Comparison of ENCODE assay signal across 1 cellular context in genomic region chr17:7555320-7555948, GRCh38.
TF ChIP-seq lines count a peak whose summit lies in the region.

No MANE protein-coding gene starts in this region.

TF ChIP-seq in HepG2, 621 proteins besides CTCF, POLR2A, EP300 and RAD21:
- TF ChIP-seq KDM5B (CRISPR knock-in tag; IDR thresholded peaks at IDR 0.05; ENCODE audit: borderline replicate concordance) = no peak
- TF ChIP-seq, protein P1, sequence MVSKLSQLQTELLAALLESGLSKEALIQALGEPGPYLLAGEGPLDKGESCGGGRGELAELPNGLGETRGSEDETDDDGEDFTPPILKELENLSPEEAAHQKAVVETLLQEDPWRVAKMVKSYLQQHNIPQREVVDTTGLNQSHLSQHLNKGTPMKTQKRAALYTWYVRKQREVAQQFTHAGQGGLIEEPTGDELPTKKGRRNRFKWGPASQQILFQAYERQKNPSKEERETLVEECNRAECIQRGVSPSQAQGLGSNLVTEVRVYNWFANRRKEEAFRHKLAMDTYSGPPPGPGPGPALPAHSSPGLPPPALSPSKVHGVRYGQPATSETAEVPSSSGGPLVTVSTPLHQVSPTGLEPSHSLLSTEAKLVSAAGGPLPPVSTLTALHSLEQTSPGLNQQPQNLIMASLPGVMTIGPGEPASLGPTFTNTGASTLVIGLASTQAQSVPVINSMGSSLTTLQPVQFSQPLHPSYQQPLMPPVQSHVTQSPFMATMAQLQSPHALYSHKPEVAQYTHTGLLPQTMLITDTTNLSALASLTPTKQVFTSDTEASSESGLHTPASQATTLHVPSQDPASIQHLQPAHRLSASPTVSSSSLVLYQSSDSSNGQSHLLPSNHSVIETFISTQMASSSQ (IDR thresholded peaks at IDR 0.05; ENCODE audit: low read depth) = no peak
- TF ChIP-seq, protein P1 (CRISPR knock-in tag; IDR thresholded peaks at IDR 0.05; ENCODE audit: borderline replicate concordance) = no peak
- no peak for TF ChIP-seq POLR2AphosphoS2 (IDR thresholded peaks at IDR 0.05; ENCODE audit: low read depth, low read length)
- TF ChIP-seq ZC3H4 (CRISPR knock-in tag; IDR thresholded peaks at IDR 0.05; ENCODE audit: borderline replicate concordance) = no peak
- no peak for TF ChIP-seq ZNF431 (CRISPR knock-in tag; IDR thresholded peaks at IDR 0.05; ENCODE audit: borderline replicate concordance, low read depth)
- TF ChIP-seq NONO (IDR thresholded peaks at IDR 0.05) = no peak
- no peak for TF ChIP-seq NONO (CRISPR knock-in tag; conservative IDR thresholded peaks at IDR 0.05)
- TF ChIP-seq, protein P2, sequence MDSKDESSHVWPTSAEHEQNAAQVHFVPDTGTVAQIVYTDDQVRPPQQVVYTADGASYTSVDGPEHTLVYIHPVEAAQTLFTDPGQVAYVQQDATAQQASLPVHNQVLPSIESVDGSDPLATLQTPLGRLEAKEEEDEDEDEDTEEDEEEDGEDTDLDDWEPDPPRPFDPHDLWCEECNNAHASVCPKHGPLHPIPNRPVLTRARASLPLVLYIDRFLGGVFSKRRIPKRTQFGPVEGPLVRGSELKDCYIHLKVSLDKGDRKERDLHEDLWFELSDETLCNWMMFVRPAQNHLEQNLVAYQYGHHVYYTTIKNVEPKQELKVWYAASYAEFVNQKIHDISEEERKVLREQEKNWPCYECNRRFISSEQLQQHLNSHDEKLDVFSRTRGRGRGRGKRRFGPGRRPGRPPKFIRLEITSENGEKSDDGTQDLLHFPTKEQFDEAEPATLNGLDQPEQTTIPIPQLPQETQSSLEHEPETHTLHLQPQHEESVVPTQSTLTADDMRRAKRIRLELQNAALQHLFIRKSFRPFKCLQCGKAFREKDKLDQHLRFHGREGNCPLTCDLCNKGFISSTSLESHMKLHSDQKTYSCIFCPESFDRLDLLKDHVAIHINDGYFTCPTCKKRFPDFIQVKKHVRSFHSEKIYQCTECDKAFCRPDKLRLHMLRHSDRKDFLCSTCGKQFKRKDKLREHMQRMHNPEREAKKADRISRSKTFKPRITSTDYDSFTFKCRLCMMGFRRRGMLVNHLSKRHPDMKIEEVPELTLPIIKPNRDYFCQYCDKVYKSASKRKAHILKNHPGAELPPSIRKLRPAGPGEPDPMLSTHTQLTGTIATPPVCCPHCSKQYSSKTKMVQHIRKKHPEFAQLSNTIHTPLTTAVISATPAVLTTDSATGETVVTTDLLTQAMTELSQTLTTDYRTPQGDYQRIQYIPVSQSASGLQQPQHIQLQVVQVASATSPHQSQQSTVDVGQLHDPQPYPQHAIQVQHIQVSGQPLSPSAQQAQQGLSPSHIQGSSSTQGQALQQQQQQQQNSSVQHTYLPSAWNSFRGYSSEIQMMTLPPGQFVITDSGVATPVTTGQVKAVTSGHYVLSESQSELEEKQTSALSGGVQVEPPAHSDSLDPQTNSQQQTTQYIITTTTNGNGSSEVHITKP (CRISPR knock-in tag; IDR thresholded peaks at IDR 0.05; ENCODE audit: low read depth) = no peak
- no peak for TF ChIP-seq MTF1 (CRISPR knock-in tag; IDR thresholded peaks at IDR 0.05)
- TF ChIP-seq, protein P3, sequence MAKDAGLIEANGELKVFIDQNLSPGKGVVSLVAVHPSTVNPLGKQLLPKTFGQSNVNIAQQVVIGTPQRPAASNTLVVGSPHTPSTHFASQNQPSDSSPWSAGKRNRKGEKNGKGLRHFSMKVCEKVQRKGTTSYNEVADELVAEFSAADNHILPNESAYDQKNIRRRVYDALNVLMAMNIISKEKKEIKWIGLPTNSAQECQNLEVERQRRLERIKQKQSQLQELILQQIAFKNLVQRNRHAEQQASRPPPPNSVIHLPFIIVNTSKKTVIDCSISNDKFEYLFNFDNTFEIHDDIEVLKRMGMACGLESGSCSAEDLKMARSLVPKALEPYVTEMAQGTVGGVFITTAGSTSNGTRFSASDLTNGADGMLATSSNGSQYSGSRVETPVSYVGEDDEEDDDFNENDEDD (CRISPR knock-in tag; IDR thresholded peaks at IDR 0.05; ENCODE audit: borderline replicate concordance) = no peak
- TF ChIP-seq ZMAT3 (CRISPR knock-in tag; conservative IDR thresholded peaks at IDR 0.05) = no peak
- no peak for TF ChIP-seq ZNF496 (CRISPR knock-in tag; IDR thresholded peaks at IDR 0.05; ENCODE audit: insufficient replicate concordance)
- TF ChIP-seq ZNF326 (CRISPR knock-in tag; IDR thresholded peaks at IDR 0.05; ENCODE audit: borderline replicate concordance) = no peak
- TF ChIP-seq MXD4 (CRISPR knock-in tag; IDR thresholded peaks at IDR 0.05) = no peak
- TF ChIP-seq IKZF1 (IDR thresholded peaks at IDR 0.05) = no peak
- TF ChIP-seq KAT8 (CRISPR knock-in tag; IDR thresholded peaks at IDR 0.05) = no peak
- no peak for TF ChIP-seq KDM3A (CRISPR knock-in tag; IDR thresholded peaks at IDR 0.05; ENCODE audit: low read depth)
TF ChIP-seq in HepG2: peak in this region for 0.
